15 cellular contexts compared by ENCODE assay signal in genomic region chr6:159540883-159541282, GRCh38.
DNase-seq lines count a peak whose midpoint lies in the region; ATAC-seq and TF ChIP-seq lines count a peak whose summit lies in the region.
"Had no signal": no experiment of that assay in that cellular context is flagged by ENCODE, and none has a peak within 500 bp of the region (broad histone marks: within the 10 kb centered on the region; RNA-seq: fewer than 3 reads in every experiment).

No MANE protein-coding gene starts in this region.

- no peak overlapping the region for H4K8ac ChIP-seq in IMR-90 (ENCODE audit: low read depth in 2 of 2, low read length in 2 of 2)

- no peak overlapping the region for H3K4me2 ChIP-seq in GM23338
- H3K4me2 ChIP-seq in IMR-90 (ENCODE audit: low read depth, low read length), result no peak overlapping the region
- no peak overlapping the region for H3K4me2 ChIP-seq in neural progenitor cell

- H3K9me3 ChIP-seq in IMR-90 (ENCODE audit: control insufficient read depth, insufficient read depth, low read length) (no peaks in the 10 kb centered on the region), neural progenitor cell (ENCODE audit: low read depth) (no peaks in the 10 kb centered on the region), aorta (ENCODE audit: control insufficient read depth, low read length) (no peaks in the 10 kb centered on the region)
- H3K9me3 ChIP-seq: BE2C, HAP-1 had no signal

- H3K79me2 ChIP-seq in GM23338 (replicated peaks; ENCODE audit: insufficient read depth), result no peaks in the 10 kb centered on the region
- no peaks in the 10 kb centered on the region for H3K79me2 ChIP-seq in neural progenitor cell (ENCODE audit: low read depth)

- no peak overlapping the region for H2BK120ac ChIP-seq in IMR-90 (ENCODE audit: low read depth, low read length)

- H3K4me1 Mint-ChIP-seq in GM23338 (no peaks in the 10 kb centered on the region; the same call in 1 of the 3 replicates), neural progenitor cell (no peaks in the 10 kb centered on the region)
- no peaks in the 10 kb centered on the region for H3K4me1 Mint-ChIP-seq in activated naive CD4-positive, alpha-beta T cell treated with anti-CD3 and anti-CD28 coated beads for 36 hours (ENCODE audit: low read depth)
- H3K4me1 Mint-ChIP-seq: CD4-positive, CD25-positive, alpha-beta regulatory T cell; CD8-positive, alpha-beta memory T cell had no signal

- dilution Hi-C loops in IMR-90 (cut with HindIII; ENCODE audit: low sequenced_read_pairs, unreplicated experiment), result no loop called here

- H3K4me1 ChIP-seq in GM23338 (ENCODE audit: insufficient read depth), result peaks cover 6% of the 10 kb centered on the region; the same call in 1 of the 2 replicates
- H3K4me1 ChIP-seq in IMR-90 (ENCODE audit: control insufficient read depth, insufficient read depth, low read length), result no peaks in the 10 kb centered on the region
- no peaks in the 10 kb centered on the region for H3K4me1 ChIP-seq in neural progenitor cell
- H3K4me1 ChIP-seq in aorta (ENCODE audit: control insufficient read depth in 1 of 2, insufficient read depth in 2 of 2, low read length in 2 of 2), result no peaks in the 10 kb centered on the region
- H3K4me1 ChIP-seq: BE2C, HAP-1 had no signal

- H2AFZ ChIP-seq in GM23338, result peak overlapping the region; percentile 90; the same call in 1 of the 2 replicates
- peak overlapping the region; percentile 58 for H2AFZ ChIP-seq in IMR-90 (replicated peaks; ENCODE audit: low read length, poor library complexity)
- H2AFZ ChIP-seq in neural progenitor cell (replicated peaks), result no peak overlapping the region

- no peak overlapping the region for H4K5ac ChIP-seq in IMR-90 (ENCODE audit: low read depth, low read length)

- no peak for TF ChIP-seq CTCF in GM23338 (conservative IDR thresholded peaks at IDR 0.05; ENCODE audit: low read depth in 2 of 2)
- TF ChIP-seq CTCF in IMR-90 (conservative IDR thresholded peaks at IDR 0.05; ENCODE audit: low read depth, low read length), result no peak
- TF ChIP-seq CTCF in neural progenitor cell (IDR thresholded peaks at IDR 0.05), result no peak

- H3K27me3 ChIP-seq in GM23338 (ENCODE audit: insufficient read depth), result no peaks in the 10 kb centered on the region
- no peaks in the 10 kb centered on the region; the same call in 1 of the 2 replicates for H3K27me3 ChIP-seq in IMR-90 (ENCODE audit: control insufficient read depth, insufficient read depth, low read length)
- peaks cover 7% of the 10 kb centered on the region for H3K27me3 ChIP-seq in neural progenitor cell
- H3K27me3 ChIP-seq in aorta (ENCODE audit: control insufficient read depth in 1 of 2, insufficient read depth in 2 of 2, low read length in 1 of 2), result no peaks in the 10 kb centered on the region
- H3K27me3 ChIP-seq: BE2C had no signal

- TF ChIP-seq POLR2A in IMR-90 (IDR thresholded peaks at IDR 0.05; ENCODE audit: low read depth, low read length), result no peak

- ATAC-seq in GM23338, result no peak
- ATAC-seq in IMR-90 (ENCODE audit: low read depth), result no peak
- peak; percentile 57 for ATAC-seq in aorta (ENCODE audit: low FRiP score)

- 31% methylated on average over 3 of the region's 6 CpGs; no CpG with 5 or more reads in 1 of the 2 experiments for WGBS in IMR-90 (ENCODE audit: extremely low coverage in 2 of 2, insufficient read length in 1 of 2), 2 experiments
- 85 to 86% methylated on average over 6 of the region's 6 CpGs for WGBS in aorta, 2 donors

- H3K27me3 Mint-ChIP-seq in GM23338 (ENCODE audit: insufficient read depth, low read depth, poor library complexity) (peaks cover 3% of the 10 kb centered on the region), neural progenitor cell (ENCODE audit: insufficient read depth, low read depth) (no peaks in the 10 kb centered on the region)
- H3K27me3 Mint-ChIP-seq in activated naive CD4-positive, alpha-beta T cell treated with anti-CD3 and anti-CD28 coated beads for 36 hours (ENCODE audit: low read depth), result peaks cover 2% of the 10 kb centered on the region

- H3K79me1 ChIP-seq in IMR-90 (ENCODE audit: low read depth in 1 of 2, low read length in 2 of 2), result no peaks in the 10 kb centered on the region

- H3K27ac Mint-ChIP-seq in GM23338 (no peak overlapping the region), neural progenitor cell (peak overlapping the region; percentile 80)
- H3K27ac Mint-ChIP-seq in activated naive CD4-positive, alpha-beta T cell treated with anti-CD3 and anti-CD28 coated beads for 36 hours, result no peak overlapping the region
- H3K27ac Mint-ChIP-seq: CD4-positive, CD25-positive, alpha-beta regulatory T cell; CD8-positive, alpha-beta memory T cell had no signal

- H3K4ac ChIP-seq in IMR-90 (ENCODE audit: low read depth, low read length), result no peak overlapping the region

- intact Hi-C loops in IMR-90 (cut with micrococcal nuclease), result no loop called here
- intact Hi-C loops in aorta (cut with DNase I), result no loop called here
- intact Hi-C loops in activated naive CD4-positive, alpha-beta T cell treated with anti-CD3 and anti-CD28 coated beads for 36 hours (cut with micrococcal nuclease), result no loop called here

- POLR2A ChIA-PET in IMR-90 (lab: Charles Lee; ENCODE audit: unreplicated experiment), result no interaction called here

- H3K9ac ChIP-seq in IMR-90 (ENCODE audit: low read depth, low read length) (no peak overlapping the region), neural progenitor cell (no peak overlapping the region)

- CTCF ChIA-PET in IMR-90 (lab: Yijun Ruan, JAX), result no interaction called here
- CTCF ChIA-PET in activated naive CD4-positive, alpha-beta T cell treated with anti-CD3 and anti-CD28 coated beads for 36 hours (lab: Charles Lee), result interaction anchor here (1.1 kb wide), 1 partner anchor 37 kb away, joined by 3 read pairs; no protein-coding TSS in a partner anchor

- in situ Hi-C loops in IMR-90 (cut with MboI; ENCODE audit: low sequenced_read_pairs), result no loop called here

- no peak overlapping the region for H3K56ac ChIP-seq in IMR-90 (ENCODE audit: extremely low read depth, insufficient read depth, low read length)

- no peaks in the 10 kb centered on the region for H3K36me3 ChIP-seq in GM23338 (ENCODE audit: insufficient read depth)
- no peaks in the 10 kb centered on the region for H3K36me3 ChIP-seq in IMR-90 (ENCODE audit: control insufficient read depth, insufficient read depth, low read length)
- H3K36me3 ChIP-seq in neural progenitor cell, result no peaks in the 10 kb centered on the region
- no peaks in the 10 kb centered on the region for H3K36me3 ChIP-seq in aorta (ENCODE audit: control insufficient read depth in 1 of 2, insufficient read depth in 2 of 2, low read length in 1 of 2)
- H3K36me3 ChIP-seq: BE2C, HAP-1 had no signal

- H3K14ac ChIP-seq in IMR-90 (replicated peaks; ENCODE audit: low read depth, low read length), result no peak overlapping the region

- H2AK5ac ChIP-seq in IMR-90 (ENCODE audit: low read depth, low read length), result no peak overlapping the region

- H2AK9ac ChIP-seq in IMR-90 (replicated peaks; ENCODE audit: low read depth, low read length, poor library complexity), result no peak overlapping the region

- H4K20me1 ChIP-seq in GM23338 (replicated peaks; ENCODE audit: insufficient read depth), result no peaks in the 10 kb centered on the region
- H4K20me1 ChIP-seq in IMR-90 (ENCODE audit: insufficient read depth, low read length), result no peaks in the 10 kb centered on the region
- no peaks in the 10 kb centered on the region for H4K20me1 ChIP-seq in neural progenitor cell (ENCODE audit: low read depth)

- H3K9me3 Mint-ChIP-seq in GM23338, result no peaks in the 10 kb centered on the region
- H3K9me3 Mint-ChIP-seq in neural progenitor cell, result no peaks in the 10 kb centered on the region
- H3K9me3 Mint-ChIP-seq in activated naive CD4-positive, alpha-beta T cell treated with anti-CD3 and anti-CD28 coated beads for 36 hours, result no peaks in the 10 kb centered on the region

- no peak for DNase-seq in GM23338 (ENCODE audit: low spot score)
- DNase-seq in IMR-90, result no peak
- DNase-seq in neural progenitor cell (ENCODE audit: low spot score), result no peak
- no peak for DNase-seq in aorta
- no peak for DNase-seq in activated naive CD4-positive, alpha-beta T cell treated with anti-CD3 and anti-CD28 coated beads for 36 hours
- DNase-seq in activated CD4-positive, CD25-positive, alpha-beta regulatory T cell (lab: John Stamatoyannopoulos, UW), result no peak
- DNase-seq: ACHN; C1 segment of cervical spinal cord; CD4-positive, CD25-positive, alpha-beta regulatory T cell; CD8-positive, alpha-beta memory T cell; COR-L47; DMS79 treated with DMSO at 0.1 percent for 48 hours; GF-D8 had no signal

- H3K27ac ChIP-seq in GM23338 (ENCODE audit: low read depth) (no peak overlapping the region), IMR-90 (ENCODE audit: insufficient read depth, low read length) (no peak overlapping the region), neural progenitor cell (no peak overlapping the region), aorta (ENCODE audit: low read depth in 1 of 2, low read length in 2 of 2) (no peak overlapping the region)

- H2BK5ac ChIP-seq in IMR-90 (ENCODE audit: low read depth, low read length, poor library complexity, severe bottlenecking), result no peak overlapping the region

- no peak for TF ChIP-seq RAD21 in IMR-90 (IDR thresholded peaks at IDR 0.05; ENCODE audit: low read length)

- H3F3A ChIP-seq in GM23338 (replicated peaks; ENCODE audit: low read depth) (no peaks in the 10 kb centered on the region), neural progenitor cell (ENCODE audit: low read depth) (no peaks in the 10 kb centered on the region)

- H3K23ac ChIP-seq in IMR-90 (ENCODE audit: low read depth, low read length), result no peak overlapping the region

- H3K18ac ChIP-seq in IMR-90 (ENCODE audit: low read depth, low read length), result no peak overlapping the region

- H3K9me2 ChIP-seq in GM23338 (ENCODE audit: insufficient read depth), result no peaks in the 10 kb centered on the region

- H3K4me3 Mint-ChIP-seq in GM23338 (no peak overlapping the region), neural progenitor cell (no peak overlapping the region)
- H3K4me3 Mint-ChIP-seq in activated naive CD4-positive, alpha-beta T cell treated with anti-CD3 and anti-CD28 coated beads for 36 hours, result no peak overlapping the region
- H3K4me3 Mint-ChIP-seq: CD4-positive, CD25-positive, alpha-beta regulatory T cell; CD8-positive, alpha-beta memory T cell had no signal

- no TSS peak for BruUV-seq in IMR-90 (replicated peaks; lab: Mats Ljungman, UMichigan)

- no peak overlapping the region for H2BK15ac ChIP-seq in IMR-90 (ENCODE audit: low read depth, low read length)

- H3K9me1 ChIP-seq in IMR-90 (ENCODE audit: insufficient read depth, low read length), result no peaks in the 10 kb centered on the region

- H4K91ac ChIP-seq in IMR-90 (ENCODE audit: insufficient read depth, low read depth, low read length), result no peak overlapping the region

- H3K4me3 ChIP-seq in GM23338, result no peak overlapping the region
- no peak overlapping the region for H3K4me3 ChIP-seq in IMR-90 (ENCODE audit: insufficient read depth, low read depth, low read length)
- H3K4me3 ChIP-seq in neural progenitor cell, result no peak overlapping the region
- no peak overlapping the region for H3K4me3 ChIP-seq in aorta (ENCODE audit: low read length in 2 of 2)
- H3K4me3 ChIP-seq: HAP-1 had no signal

- H2BK20ac ChIP-seq in IMR-90 (ENCODE audit: low read depth, low read length), result no peak overlapping the region

- H3K36me3 Mint-ChIP-seq in GM23338 (ENCODE audit: low read depth), result no peaks in the 10 kb centered on the region
- no peaks in the 10 kb centered on the region for H3K36me3 Mint-ChIP-seq in neural progenitor cell
- H3K36me3 Mint-ChIP-seq in activated naive CD4-positive, alpha-beta T cell treated with anti-CD3 and anti-CD28 coated beads for 36 hours (ENCODE audit: low read depth), result no peaks in the 10 kb centered on the region
- H3K36me3 Mint-ChIP-seq: CD4-positive, CD25-positive, alpha-beta regulatory T cell; CD8-positive, alpha-beta memory T cell had no signal
